Comparison of ENCODE assay signal across 8 cellular contexts in genomic region chr13:21176195-21176981, GRCh38. TPM values are rescaled to one million over a fixed set of nuclear protein-coding genes. Genes with fewer than 3 reads are reported as not detected.
A peak's percentile ranks its signal among the peaks of the same experiment; 100 is the strongest.
DNase-seq lines count a peak whose midpoint lies in the region; ATAC-seq and TF ChIP-seq lines count a peak whose summit lies in the region.

TSS of gene MRPL57 (plus strand) at chr13:21176658. CDS start at chr13:21176917, 259 bp downstream.
TSS of gene SKA3 (minus strand) at chr13:21176552. CDS start at chr13:21176477, 75 bp downstream.

- peaks cover 14% of the 10 kb centered on the region for H3K4me1 Mint-ChIP-seq in chondrocyte (ENCODE audit: low read depth)

- H3K4me3 Mint-ChIP-seq in chondrocyte (ENCODE audit: unreplicated experiment): peak within 1 kb of the TSS; percentile 98

- DNase-seq in Ammon's horn (ENCODE audit: low spot score) (peak; percentile 92), NCI-H460 (ENCODE audit: extremely low read depth, low read depth) (peak; percentile 89), chondrocyte (ENCODE audit: low spot score) (peak; percentile 95), kidney glomerular epithelial cell (lab: John Stamatoyannopoulos, UW) (peak; percentile 93)
- peak; percentile 87 to 89 for DNase-seq in activated CD4-positive, alpha-beta T cell treated with anti-CD3 and anti-CD28 coated beads for 24 hours (ENCODE audit: low read depth in 2 of 2)
- peak; percentile 82 to 86 for DNase-seq in stimulated activated CD4-positive, alpha-beta T cell treated with anti-CD3 and anti-CD28 coated beads, Interleukin-1b, Interleukin-23, amount 100 ng/mL, for 1 hour (ENCODE audit: low read depth in 2 of 2)

- no peaks in the 10 kb centered on the region for H3K9me3 Mint-ChIP-seq in chondrocyte (ENCODE audit: low read depth)

- peak; percentile 42 for TF ChIP-seq CTCF in chondrocyte (IDR thresholded peaks at IDR 0.05)

- peak; percentile 85 for ATAC-seq in GM19043 (IDR thresholded peaks at IDR 0.05; ENCODE audit: low read depth, unreplicated experiment)
- peak; percentile 73 for ATAC-seq in HG03378 (IDR thresholded peaks at IDR 0.05; ENCODE audit: unreplicated experiment)

- H3K27me3 Mint-ChIP-seq in chondrocyte (ENCODE audit: low read depth): no peaks in the 10 kb centered on the region

- H3K27ac Mint-ChIP-seq in chondrocyte (ENCODE audit: unreplicated experiment): peak within 1 kb of the TSS; percentile 94

- no peaks in the 10 kb centered on the region for H3K36me3 Mint-ChIP-seq in chondrocyte (ENCODE audit: low read depth)

RNA-seq across cellular contexts. Expression of gene MRPL57, which starts in this region (rescaled TPM):
- total RNA-seq in NCI-H460 (2014; rRNA removed; shearing (Covaris generic)): 23.8 and 26.3 TPM in 2 replicates
- polyA plus RNA-seq in NCI-H460 (2014; cell fraction: nucleus; rRNA removed): 11.3 and 15.5 TPM in 2 replicates
- 10.9 to 13.9 TPM (median 11.4 TPM) in 3 replicates for total RNA-seq in chondrocyte

RNA-seq across cellular contexts. Expression of gene SKA3, which starts in this region (rescaled TPM):
- 16.4 and 23.6 TPM in 2 replicates for total RNA-seq in NCI-H460 (2014; rRNA removed; shearing (Covaris generic))
- polyA plus RNA-seq in NCI-H460 (2014; cell fraction: nucleus; rRNA removed): 22.4 and 26.9 TPM in 2 replicates
- 3.1 to 4.7 TPM (median 4.2 TPM) in 3 replicates for total RNA-seq in chondrocyte

Comparison
In these comparisons a context has a peak if more than half of its experiments do, and no peak if none do; other contexts are left out.
1. Peak in every context shown above with its lines: DNase-seq and ATAC-seq.